Comparison of ENCODE assay signal across 8 cellular contexts in genomic region chr14:69152944-69153847, GRCh38. TPM values are rescaled to one million over a fixed set of nuclear protein-coding genes. Genes with fewer than 3 reads are reported as not detected.
DNase-seq lines count a peak whose midpoint lies in the region; ATAC-seq, FAIRE-seq and TF ChIP-seq lines count a peak whose summit lies in the region.

Gene DCAF5, minus strand, starts transcription at chr14:69153119. Its CDS starts 141 bp downstream, at chr14:69152978.

- H3K27ac Mint-ChIP-seq in IgD-negative memory B cell, result peak within 1 kb of the TSS; percentile 92 to 97 (median 93)

- H3K9me3 Mint-ChIP-seq in IgD-negative memory B cell, result no peaks in the 10 kb centered on the region

- H3K36me3 Mint-ChIP-seq in IgD-negative memory B cell, result no peaks in the 10 kb centered on the region

- H3K27me3 ChIP-seq in mononuclear cell (ENCODE audit: insufficient read depth, low read length), result peaks cover 3% of the 10 kb centered on the region

- H3K4me1 ChIP-seq in mononuclear cell (ENCODE audit: insufficient read depth, low read length), result peaks cover 24% of the 10 kb centered on the region

- H3K27me3 Mint-ChIP-seq in IgD-negative memory B cell, result no peaks in the 10 kb centered on the region

- TF ChIP-seq CTCF in D721Med (IDR thresholded peaks at IDR 0.05; ENCODE audit: insufficient read depth, missing control alignments), result no peak

- H3K4me3 ChIP-seq in mononuclear cell (ENCODE audit: low read length), result peak within 1 kb of the TSS; percentile 89

- H3K4me3 Mint-ChIP-seq in IgD-negative memory B cell, result peak within 1 kb of the TSS; percentile 90 to 97 (median 96)

- H3K4me1 Mint-ChIP-seq in IgD-negative memory B cell, result peaks cover 18 to 29% (median 21%) of the 10 kb centered on the region in 3 donors

- DNase-seq in D721Med (ENCODE audit: insufficient read length, low spot score) (peak; percentile 83), OCI-M1 (lab: John Stamatoyannopoulos, UW) (peak; percentile 91), activated T-cell treated with anti-CD3 and anti-CD28 coated beads for 24 hours (ENCODE audit: low read depth) (peak; percentile 86), epidermal melanocyte (ENCODE audit: insufficient read length, low spot score) (peak; percentile 96)
- peak; percentile 85 to 88 for DNase-seq in stimulated activated CD8-positive, alpha-beta memory T cell treated with anti-CD3 and anti-CD28 coated beads, Interleukin-2, amount 100 ng/mL, for 48 hours (ENCODE audit: low read depth in 2 of 2)

- peak; percentile 83 for ATAC-seq in GM21526 (IDR thresholded peaks at IDR 0.05; ENCODE audit: low FRiP score, unreplicated experiment)

- H3K9me3 ChIP-seq in mononuclear cell (ENCODE audit: low read depth, low read length), result no peaks in the 10 kb centered on the region

- FAIRE-seq in D721Med (lab: Jason Lieb, UNC), result no peak

RNA-seq across cellular contexts. Expression of gene DCAF5, which starts in this region (rescaled TPM):
- polyA plus RNA-seq in IgD-negative memory B cell, result 57.9 TPM
- total RNA-seq in mononuclear cell, result 42.2 TPM

Comparison
In these comparisons a context has a peak if more than half of its experiments do, and no peak if none do; other contexts are left out.
1. Peak in every context shown above with its lines: DNase-seq, ATAC-seq and H3K4me3 ChIP-seq.